In genomic region chr11:102280237-102280833, GRCh38 we compare ENCODE assay signal across 13 cellular contexts. TPM values are rescaled to one million over a fixed set of nuclear protein-coding genes. Genes with fewer than 3 reads are reported as not detected.
DNase-seq lines count a peak whose midpoint lies in the region; ATAC-seq and TF ChIP-seq lines count a peak whose summit lies in the region.
"Had no signal": no experiment of that assay in that cellular context is flagged by ENCODE, and none has a peak within 500 bp of the region (broad histone marks: within the 10 kb centered on the region; RNA-seq: fewer than 3 reads in every experiment).

No MANE protein-coding gene starts in this region.

- no peaks in the 10 kb centered on the region for H3K36me3 Mint-ChIP-seq in MCF 10A (ENCODE audit: insufficient read depth, unreplicated experiment)
- H3K36me3 Mint-ChIP-seq in mesothelial cell of epicardium, result no peaks in the 10 kb centered on the region
- peaks cover 4% of the 10 kb centered on the region for H3K36me3 Mint-ChIP-seq in type B pancreatic cell

- intact Hi-C loops in MCF 10A (cut with micrococcal nuclease) (no loop called here), breast epithelium (cut with DNase I; ENCODE audit: low total_unique reads) (no loop called here), adrenal gland (cut with DNase I) (loop anchor here in 1 of 2 donors (10.0 kb wide), 1 partner anchor 214 kb away; no protein-coding TSS in a partner anchor)

- H3K9me3 Mint-ChIP-seq in MCF 10A (ENCODE audit: unreplicated experiment) (no peaks in the 10 kb centered on the region), mesothelial cell of epicardium (no peaks in the 10 kb centered on the region), type B pancreatic cell (no peaks in the 10 kb centered on the region)
- H3K9me3 Mint-ChIP-seq: T-helper 2 cell treated with Interferon-gamma antibody and Interleukin-4, amounts not matched to agents 5 μg/mL and 100 μg/mL, for 36 hours had no signal

- TF ChIP-seq CTCF in MCF 10A (IDR thresholded peaks at IDR 0.05; ENCODE audit: unreplicated experiment), result no peak
- TF ChIP-seq CTCF in breast epithelium (IDR thresholded peaks at IDR 0.05), result no peak
- no peak for TF ChIP-seq CTCF in adrenal gland (IDR thresholded peaks at IDR 0.05)
- TF ChIP-seq CTCF in mesothelial cell of epicardium (IDR thresholded peaks at IDR 0.05; ENCODE audit: unreplicated experiment), result no peak
- TF ChIP-seq CTCF in type B pancreatic cell (conservative IDR thresholded peaks at IDR 0.05), result no peak

- no peak for DNase-seq in MCF 10A (ENCODE audit: unreplicated experiment)
- no peak for DNase-seq in breast epithelium (ENCODE audit: low spot score in 2 of 2)
- DNase-seq in adrenal gland, result peak in 4 of 7 donors; percentile 16 to 36 (median 25)
- DNase-seq in mesothelial cell of epicardium (ENCODE audit: low spot score in 2 of 2, unreplicated experiment in 2 of 2), result no peak
- DNase-seq in type B pancreatic cell (ENCODE audit: extremely low spot score, unreplicated experiment), result no peak
- DNase-seq in SKM-1 (lab: John Stamatoyannopoulos, UW; ENCODE audit: unreplicated experiment), result no peak
- DNase-seq in KG1 (lab: John Stamatoyannopoulos, UW), result no peak
- DNase-seq: erythroblast, GOT3, NCI-H2171 treated with DMSO at 0.1 percent for 48 hours had no signal

- no peak for ATAC-seq in GM21619 (IDR thresholded peaks at IDR 0.05; ENCODE audit: unreplicated experiment)

- BruUV-seq in MCF 10A (replicated peaks; lab: Mats Ljungman, UMichigan), result no TSS peak

- no peak overlapping the region for H3K4me3 Mint-ChIP-seq in MCF 10A (ENCODE audit: unreplicated experiment)
- H3K4me3 Mint-ChIP-seq in mesothelial cell of epicardium, result no peak overlapping the region
- H3K4me3 Mint-ChIP-seq in type B pancreatic cell, result no peak overlapping the region

- CTCF ChIA-PET in MCF 10A (lab: Yijun Ruan, JAX), result interaction anchor here (0.7 to 2.4 kb wide), 6 partner anchors 8 to 420 kb away, joined by 3 to 21 read pairs (median 7); no protein-coding TSS in a partner anchor

- H3K27ac ChIP-seq in breast epithelium, result no peak overlapping the region
- H3K27ac ChIP-seq in adrenal gland, result no peak overlapping the region

- H3K36me3 ChIP-seq in breast epithelium, result no peaks in the 10 kb centered on the region
- no peaks in the 10 kb centered on the region for H3K36me3 ChIP-seq in adrenal gland (replicated peaks in 1 of 2)
- H3K36me3 ChIP-seq: vagina had no signal

- H3K9me3 ChIP-seq in breast epithelium (no peaks in the 10 kb centered on the region), adrenal gland (replicated peaks in 1 of 3) (no peaks in the 10 kb centered on the region)
- H3K9me3 ChIP-seq: vagina had no signal

- H3K4me1 Mint-ChIP-seq in MCF 10A (ENCODE audit: insufficient read depth, unreplicated experiment) (peaks cover 13% of the 10 kb centered on the region), mesothelial cell of epicardium (peaks cover 40% of the 10 kb centered on the region), type B pancreatic cell (ENCODE audit: unreplicated experiment) (peaks cover 37% of the 10 kb centered on the region)

- H3K27me3 ChIP-seq in breast epithelium (no peaks in the 10 kb centered on the region), adrenal gland (no peaks in the 10 kb centered on the region)
- H3K27me3 ChIP-seq: vagina had no signal

- H3K27me3 Mint-ChIP-seq in MCF 10A (ENCODE audit: insufficient read depth, unreplicated experiment) (no peaks in the 10 kb centered on the region), mesothelial cell of epicardium (ENCODE audit: low read depth) (no peaks in the 10 kb centered on the region), type B pancreatic cell (no peaks in the 10 kb centered on the region)

- H3K4me1 ChIP-seq in breast epithelium (no peaks in the 10 kb centered on the region), adrenal gland (replicated peaks in 1 of 2) (peaks cover 0 to 6% of the 10 kb centered on the region in 2 donors)

- POLR2A ChIA-PET in MCF 10A (lab: Yijun Ruan, JAX), result interaction anchor here (1.2 to 2.2 kb wide), 4 partner anchors 10 to 67 kb away, joined by 3 to 16 read pairs (median 4); no protein-coding TSS in a partner anchor

- H3K27ac Mint-ChIP-seq in MCF 10A (ENCODE audit: low read depth, unreplicated experiment) (peak overlapping the region; percentile 9), mesothelial cell of epicardium (peak overlapping the region; percentile 85), type B pancreatic cell (peak overlapping the region; percentile 38)
- H3K27ac Mint-ChIP-seq: T-helper 2 cell treated with Interferon-gamma antibody and Interleukin-4, amounts not matched to agents 5 μg/mL and 100 μg/mL, for 36 hours had no signal

- TF ChIP-seq POLR2A in breast epithelium (IDR thresholded peaks at IDR 0.05) (no peak), adrenal gland (IDR thresholded peaks at IDR 0.05) (no peak)

- H3K4me3 ChIP-seq in breast epithelium (no peak overlapping the region), adrenal gland (peak overlapping the region in 1 of 4 donors; percentile 51)

- WGBS in adrenal gland, 4 donors, result 87 to 92% (median 89%) methylated on average over 4 of the region's 4 CpGs

RNA-seq across cellular contexts. Expression of gene BIRC3, which starts 36.9 kb away (rescaled TPM):
- 91.6 and 124 TPM in 2 replicates for total RNA-seq in MCF 10A (2022)
- 10 to 100 TPM in 2 of 3 donors, 1 to 10 TPM in 1; 2.6 to 30.0 (median 10.8) TPM for total RNA-seq in breast epithelium
- total RNA-seq in adrenal gland, result 1 to 10 TPM in 7 of 8 donors, under 1 TPM in 1; 0.48 to 8.6 (median 2.8) TPM
- polyA plus RNA-seq in adrenal gland, result 1 to 10 TPM; 2.9 to 7.6 (median 3.9) TPM
- 1.4 to 2.2 TPM (median 1.8 TPM) in 3 replicates for total RNA-seq in mesothelial cell of epicardium
- total RNA-seq in type B pancreatic cell (ENCODE audit: low replicate concordance), result 2.3 and 2.8 TPM in 2 replicates

Comparison
In these comparisons a context has a peak if more than half of its experiments do, and no peak if none do; other contexts are left out.
1. DNase-seq: peak in adrenal gland (4 of 7); none in MCF 10A (single experiment), breast epithelium (0 of 2), mesothelial cell of epicardium (0 of 2), type B pancreatic cell (single experiment), SKM-1 (single experiment) and KG1 (single experiment).
2. H3K27ac Mint-ChIP-seq: peak in every context shown above with its lines; median percentile 85 in mesothelial cell of epicardium; 38 in type B pancreatic cell; 9 in MCF 10A.